In the genomic region with DNA sequence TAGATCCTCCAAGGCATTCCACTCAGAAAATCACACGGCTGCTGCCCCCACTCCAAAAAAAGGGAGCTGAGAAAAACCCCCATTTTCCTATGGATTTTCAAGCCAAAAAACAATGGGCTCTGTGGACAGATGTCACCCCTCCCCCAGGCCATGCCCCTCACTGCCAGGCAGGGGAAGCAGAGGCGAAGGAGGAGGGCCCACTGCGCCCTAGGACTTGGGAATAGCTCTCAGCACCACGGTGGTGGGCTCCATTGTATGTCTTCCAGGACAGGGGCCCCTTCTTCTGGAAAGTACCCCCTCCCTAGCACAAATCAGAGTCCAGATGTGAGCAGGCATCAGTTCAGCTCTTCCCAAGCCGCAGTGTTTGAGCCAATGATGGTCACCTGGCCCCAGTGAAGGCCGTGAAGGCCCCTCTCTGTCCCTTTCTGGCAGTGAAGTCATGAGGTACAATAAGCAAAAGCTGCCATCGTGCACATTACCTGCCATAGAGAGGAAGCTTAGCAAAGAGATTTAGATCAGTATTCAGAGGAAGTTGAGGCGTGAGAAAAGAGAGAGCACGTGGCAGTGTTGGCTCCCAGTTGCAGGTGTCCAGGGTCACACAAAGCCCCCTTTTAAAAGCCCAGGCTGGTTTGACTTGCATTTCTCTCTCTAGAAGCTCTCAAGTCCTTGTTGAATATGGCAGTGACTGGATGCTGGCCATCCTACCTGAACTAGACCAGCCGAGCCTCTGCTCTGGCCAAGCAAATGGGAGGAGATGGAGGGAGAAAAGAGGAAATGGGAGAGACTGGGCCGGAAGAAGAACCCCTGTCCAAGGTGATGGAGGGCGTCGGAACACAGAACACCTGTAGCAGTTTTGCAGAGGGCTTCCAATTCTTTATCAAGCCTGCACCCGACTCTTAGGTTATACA, we compare ENCODE assay signal across 9 cellular contexts.
DNase-seq lines count a peak whose midpoint lies in the region; ATAC-seq and TF ChIP-seq lines count a peak whose summit lies in the region.
"Had no signal": no experiment of that assay in that cellular context is flagged by ENCODE, and none has a peak within 500 bp of the region (broad histone marks: within the 10 kb centered on the region; RNA-seq: fewer than 3 reads in every experiment).

No MANE protein-coding gene starts in this region.

- ATAC-seq in GM21447 (IDR thresholded peaks at IDR 0.05; ENCODE audit: unreplicated experiment) (no peak), left lobe of liver (no peak), HG02759 (IDR thresholded peaks at IDR 0.05; ENCODE audit: unreplicated experiment) (no peak)

- no peaks in the 10 kb centered on the region for H3K27me3 ChIP-seq in dorsolateral prefrontal cortex
- H3K27me3 ChIP-seq in parathyroid adenoma (ENCODE audit: control insufficient read depth, insufficient read depth, low read length) = no peaks in the 10 kb centered on the region

- CTCF ChIA-PET in Calu3 (lab: Charles Lee) = interaction anchor here (0.7 to 1.5 kb wide), 8 partner anchors 16 to 481 kb away, joined by 3 to 10 read pairs (median 4); no protein-coding TSS in a partner anchor
- CTCF ChIA-PET in OCI-LY7 (lab: Charles Lee; ENCODE audit: unreplicated experiment) = interaction anchor here (0.6 to 1.6 kb wide), 6 partner anchors 10 to 480 kb away, joined by 3 to 8 read pairs (median 4); no protein-coding TSS in a partner anchor

- no peaks in the 10 kb centered on the region for H3K27me3 Mint-ChIP-seq in Calu3 (ENCODE audit: unreplicated experiment)

- H3K4me3 ChIP-seq in OCI-LY7 (ENCODE audit: low read depth, low read length, poor library complexity, severe bottlenecking) (peak overlapping the region; percentile 56), dorsolateral prefrontal cortex (peak overlapping the region in 23 of 59 donors; percentile 2 to 47 (median 15)), parathyroid adenoma (ENCODE audit: low read depth, low read length) (no peak overlapping the region)

- DNase-seq in Calu3 (no peak), OCI-LY7 (ENCODE audit: low spot score) (peak; percentile 68), dorsolateral prefrontal cortex (peak in 1 of 10 donors; percentile 26), left lobe of liver (ENCODE audit: low spot score) (no peak), iPS-NIHi7 (ENCODE audit: extremely low spot score) (no peak)

- BruUV-seq in Calu3 (replicated peaks; lab: Mats Ljungman, UMichigan) (no TSS peak), OCI-LY7 (replicated peaks; lab: Mats Ljungman, UMichigan) (no TSS peak)

- H3K9me2 ChIP-seq in OCI-LY7 (ENCODE audit: insufficient read depth, low read length) = no peaks in the 10 kb centered on the region

- no peaks in the 10 kb centered on the region for H3K36me3 ChIP-seq in OCI-LY7 (ENCODE audit: insufficient read depth, low read length)
- H3K36me3 ChIP-seq in parathyroid adenoma (ENCODE audit: control insufficient read depth, insufficient read depth, low read length) = no peaks in the 10 kb centered on the region

- H3K4me1 ChIP-seq in OCI-LY7 (ENCODE audit: insufficient read depth, low read length, poor library complexity, severe bottlenecking) (peaks cover 68% of the 10 kb centered on the region), parathyroid adenoma (peaks cover 6% of the 10 kb centered on the region)

- H3K4me1 Mint-ChIP-seq in Calu3 (ENCODE audit: low read depth, unreplicated experiment) = peaks cover 73% of the 10 kb centered on the region

- H4K20me1 ChIP-seq in OCI-LY7 (ENCODE audit: insufficient read depth, low read length) = no peaks in the 10 kb centered on the region

- TF ChIP-seq CTCF in Calu3 (IDR thresholded peaks at IDR 0.05; ENCODE audit: unreplicated experiment) = no peak
- TF ChIP-seq CTCF in OCI-LY7 (conservative IDR thresholded peaks at IDR 0.05; ENCODE audit: low read length) = no peak
- no peak for TF ChIP-seq CTCF in dorsolateral prefrontal cortex (IDR thresholded peaks at IDR 0.05 in 54 of 56, conservative IDR thresholded peaks at IDR 0.05 in 2 of 56; ENCODE audit: low read depth in 1 of 56, partially characterized antibody in 56 of 56)
- TF ChIP-seq CTCF in parathyroid adenoma (IDR thresholded peaks at IDR 0.05) = no peak

- intact Hi-C loops in Calu3 (cut with micrococcal nuclease; ENCODE audit: unreplicated experiment) (loop anchor here (5.0 kb wide), 1 partner anchor 257 kb away; no protein-coding TSS in a partner anchor), OCI-LY7 (cut with micrococcal nuclease; ENCODE audit: unreplicated experiment) (loop anchor here (2.0 to 5.0 kb wide), 3 partner anchors 83 to 367 kb away; partner anchors contain the start of gene IRF2BP2), dorsolateral prefrontal cortex (cut with DNase I) (loop anchor here (5.0 kb wide), 4 partner anchors 93 to 367 kb away; partner anchors contain the start of gene IRF2BP2 (in 2 of the 2))

- no peaks in the 10 kb centered on the region for H3K79me2 ChIP-seq in OCI-LY7 (ENCODE audit: insufficient read depth, low read depth, low read length)
- H3K79me2 ChIP-seq in parathyroid adenoma = no peaks in the 10 kb centered on the region

- H3K4me2 ChIP-seq in OCI-LY7 (ENCODE audit: low read length) (peak overlapping the region; percentile 89), parathyroid adenoma (ENCODE audit: low read length) (no peak overlapping the region)
- H3K4me2 ChIP-seq: KMS-11 had no signal

- H2AFZ ChIP-seq in OCI-LY7 (ENCODE audit: low read length) = peak overlapping the region; percentile 76; the same call in 1 of the 2 replicates
- no peak overlapping the region for H2AFZ ChIP-seq in parathyroid adenoma

- POLR2A ChIA-PET in OCI-LY7 (lab: Charles Lee) = interaction anchor here (0.5 to 8.0 kb wide), 22 partner anchors 8 to 460 kb away, joined by 3 to 120 read pairs (median 4); no protein-coding TSS in a partner anchor

- H3K9me3 ChIP-seq in OCI-LY7 (ENCODE audit: low read length) (no peaks in the 10 kb centered on the region), parathyroid adenoma (ENCODE audit: control insufficient read depth, low read length) (no peaks in the 10 kb centered on the region)

- peaks cover 29% of the 10 kb centered on the region for H3K36me3 Mint-ChIP-seq in Calu3 (ENCODE audit: insufficient read depth, unreplicated experiment)

- H3K9me3 Mint-ChIP-seq in Calu3 (ENCODE audit: low read depth, unreplicated experiment) = peaks cover 2% of the 10 kb centered on the region

- no peak overlapping the region for H3K4me3 Mint-ChIP-seq in Calu3 (ENCODE audit: low read depth, unreplicated experiment)

- peak overlapping the region; percentile 97 for H3K27ac Mint-ChIP-seq in Calu3 (ENCODE audit: unreplicated experiment)

- no peak overlapping the region for H3K9ac ChIP-seq in parathyroid adenoma
- H3K9ac ChIP-seq: KMS-11 had no signal

- H3K27ac ChIP-seq in OCI-LY7 (ENCODE audit: low read depth, low read length, poor library complexity, severe bottlenecking) (peak overlapping the region; percentile 92), dorsolateral prefrontal cortex (peak overlapping the region; percentile 80 to 98 (median 94)), parathyroid adenoma (peak overlapping the region; percentile 80)
- H3K27ac ChIP-seq: KMS-11 had no signal
